12 cellular contexts compared by ENCODE assay signal in the genomic region with DNA sequence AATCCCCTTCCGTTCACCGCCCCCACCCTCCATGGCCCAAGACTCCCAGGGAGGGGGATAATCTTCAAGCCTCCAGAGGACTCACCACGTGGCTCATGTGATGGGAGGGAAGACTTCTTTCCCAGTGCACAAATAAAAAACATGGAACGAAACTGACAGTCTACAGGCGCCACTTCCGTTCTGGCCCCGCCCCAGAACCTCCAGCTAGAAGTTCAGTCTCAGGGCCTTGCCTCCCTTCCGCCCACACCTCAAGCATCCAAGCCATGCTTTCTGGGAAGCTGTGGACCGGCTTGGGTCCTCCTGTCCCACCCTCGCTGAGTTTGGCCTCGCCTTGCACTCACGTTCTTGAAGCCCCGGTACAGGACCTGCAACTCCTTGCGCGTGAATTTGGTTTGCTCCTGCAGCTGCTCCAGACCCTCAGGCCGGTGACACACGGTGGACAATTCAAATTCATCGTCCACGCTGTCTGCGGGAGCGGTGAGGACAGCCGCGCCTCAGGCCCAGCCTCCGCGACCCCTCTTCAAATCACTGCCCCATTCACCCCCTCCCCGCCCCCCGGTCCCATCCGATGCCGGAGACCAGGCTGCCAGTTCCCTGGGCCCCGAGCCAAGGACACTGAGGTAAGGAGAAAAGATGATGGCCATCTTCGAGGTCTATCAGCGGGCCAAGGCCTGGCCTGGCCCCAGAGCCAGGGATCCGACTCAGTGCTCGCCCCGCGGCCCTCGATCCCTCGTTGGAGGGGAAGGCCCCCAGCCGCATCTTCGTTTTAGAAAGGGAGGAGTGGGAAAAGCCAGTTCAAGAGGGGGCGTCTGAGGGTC. TPM values are rescaled to one million over a fixed set of nuclear protein-coding genes. Genes with fewer than 3 reads are reported as not detected.
DNase-seq lines count a peak whose midpoint lies in the region; ATAC-seq and TF ChIP-seq lines count a peak whose summit lies in the region.
"Had no signal": no experiment of that assay in that cellular context is flagged by ENCODE, and none has a peak within 500 bp of the region (broad histone marks: within the 10 kb centered on the region; RNA-seq: fewer than 3 reads in every experiment).

No MANE protein-coding gene starts in this region.

- peaks cover 35% of the 10 kb centered on the region for H3K4me1 Mint-ChIP-seq in CD8-positive, alpha-beta T cell (ENCODE audit: low read depth)

- H3K4me3 ChIP-seq in CD8-positive, alpha-beta T cell (ENCODE audit: low read depth, low read length) = no peak overlapping the region
- peak overlapping the region in 3 of 4 donors; percentile 30 to 58 (median 50) for H3K4me3 ChIP-seq in Peyer's patch
- no peak overlapping the region for H3K4me3 ChIP-seq in hepatocyte
- no peak overlapping the region for H3K4me3 ChIP-seq in effector memory CD4-positive, alpha-beta T cell (ENCODE audit: insufficient read depth, low read depth, low read length, poor library complexity, severe bottlenecking)

- H3K4me2 ChIP-seq in hepatocyte = peak overlapping the region; percentile 95

- TF ChIP-seq CTCF in CD8-positive, alpha-beta T cell (IDR thresholded peaks at IDR 0.05) = no peak
- no peak for TF ChIP-seq CTCF in Peyer's patch (IDR thresholded peaks at IDR 0.05)
- TF ChIP-seq CTCF in hepatocyte (IDR thresholded peaks at IDR 0.05; ENCODE audit: poor library complexity) = no peak

- H3K36me3 Mint-ChIP-seq in CD8-positive, alpha-beta T cell = no peaks in the 10 kb centered on the region

- H4K20me1 ChIP-seq in hepatocyte (ENCODE audit: insufficient read depth, poor library complexity, severe bottlenecking) = no peaks in the 10 kb centered on the region

- no peak for ATAC-seq in CD8-positive, alpha-beta T cell
- ATAC-seq in sciatic nerve = peak; percentile 2
- ATAC-seq: activated naive CD8-positive, alpha-beta T cell treated with anti-CD3 and anti-CD28 coated beads, Interleukin-2, amount 50 U/mL, for 24 hours had no signal

- CTCF ChIA-PET in CD8-positive, alpha-beta T cell (lab: Charles Lee) = interaction anchor here (0.8 to 1.2 kb wide), 2 partner anchors 8 to 9 kb away, joined by 3 read pairs; no protein-coding TSS in a partner anchor

- no peaks in the 10 kb centered on the region for H3K9me3 ChIP-seq in CD8-positive, alpha-beta T cell (ENCODE audit: low read length)
- H3K9me3 ChIP-seq in Peyer's patch (no peaks in the 10 kb centered on the region), hepatocyte (ENCODE audit: low read depth) (no peaks in the 10 kb centered on the region)
- no peaks in the 10 kb centered on the region for H3K9me3 ChIP-seq in effector memory CD4-positive, alpha-beta T cell (ENCODE audit: control insufficient read depth, low read length)

- peak overlapping the region; percentile 55 for H3K27ac Mint-ChIP-seq in CD8-positive, alpha-beta T cell

- H2AFZ ChIP-seq in hepatocyte = no peak overlapping the region

- peak overlapping the region; percentile 15 for H3K4me3 Mint-ChIP-seq in CD8-positive, alpha-beta T cell

- H3K27me3 Mint-ChIP-seq in CD8-positive, alpha-beta T cell (ENCODE audit: low read depth) = no peaks in the 10 kb centered on the region

- H3K27me3 ChIP-seq in CD8-positive, alpha-beta T cell (ENCODE audit: insufficient read depth, low read length) = no peaks in the 10 kb centered on the region
- H3K27me3 ChIP-seq in Peyer's patch (no peaks in the 10 kb centered on the region), hepatocyte (no peaks in the 10 kb centered on the region)
- H3K27me3 ChIP-seq in effector memory CD4-positive, alpha-beta T cell (replicated peaks; ENCODE audit: control insufficient read depth, insufficient read depth, low read length, poor library complexity, severe bottlenecking) = no peaks in the 10 kb centered on the region

- H3K4me1 ChIP-seq in CD8-positive, alpha-beta T cell (ENCODE audit: insufficient read depth, low read length) = peaks cover 24% of the 10 kb centered on the region
- H3K4me1 ChIP-seq in Peyer's patch (peaks cover 0 to 10% (median 8%) of the 10 kb centered on the region in 4 donors), hepatocyte (ENCODE audit: insufficient read depth) (peaks cover 14% of the 10 kb centered on the region)
- peaks cover 36% of the 10 kb centered on the region for H3K4me1 ChIP-seq in effector memory CD4-positive, alpha-beta T cell (ENCODE audit: control insufficient read depth, insufficient read depth, low read length, poor library complexity, severe bottlenecking)

- intact Hi-C loops in CD8-positive, alpha-beta T cell (cut with DNase I, micrococcal nuclease) = no loop called here
- intact Hi-C loops in sciatic nerve (cut with DNase I) = no loop called here

- 63% methylated on average over 27 of the region's 41 CpGs for WGBS in hepatocyte (ENCODE audit: low lambda C conversion rate, missing lambda C conversion rate)

- no peak overlapping the region for H3K27ac ChIP-seq in CD8-positive, alpha-beta T cell (ENCODE audit: low read depth, low read length)
- peak overlapping the region in 3 of 4 donors; percentile 6 to 85 (median 9) for H3K27ac ChIP-seq in Peyer's patch
- no peak overlapping the region for H3K27ac ChIP-seq in hepatocyte
- no peak overlapping the region for H3K27ac ChIP-seq in effector memory CD4-positive, alpha-beta T cell (ENCODE audit: insufficient read depth, low read length, poor library complexity, severe bottlenecking)

- POLR2A ChIA-PET in CD8-positive, alpha-beta T cell (lab: Charles Lee) = interaction anchor here (8.1 kb wide), 1 partner anchor 9 kb away, joined by 64 read pairs; the partner anchor contains the start of gene OGA

- H3K79me2 ChIP-seq in hepatocyte = no peaks in the 10 kb centered on the region

- TF ChIP-seq POLR2A in Peyer's patch (IDR thresholded peaks at IDR 0.05) = no peak

- no peaks in the 10 kb centered on the region for H3K9me2 ChIP-seq in hepatocyte (replicated peaks; ENCODE audit: insufficient read depth)

- no peak for DNase-seq in CD8-positive, alpha-beta T cell
- DNase-seq in Peyer's patch (peak in 1 of 3 donors; percentile 59), hepatocyte (ENCODE audit: low spot score) (no peak), sciatic nerve (ENCODE audit: low spot score) (peak; percentile 83), SK-N-DZ (ENCODE audit: low spot score) (no peak), NCI-H2196 (lab: John Stamatoyannopoulos, UW; ENCODE audit: unreplicated experiment) (no peak), NCI-H1694 (lab: John Stamatoyannopoulos, UW) (no peak)
- DNase-seq in effector memory CD4-positive, alpha-beta T cell = no peak
- DNase-seq: mammary epithelial cell, SHP77 treated with DMSO at 0.1 percent for 48 hours had no signal

- no peaks in the 10 kb centered on the region for H3K9me3 Mint-ChIP-seq in CD8-positive, alpha-beta T cell
- H3K9me3 Mint-ChIP-seq: activated naive CD8-positive, alpha-beta T cell treated with anti-CD3 and anti-CD28 coated beads, Interleukin-2, amount 50 U/mL, for 24 hours had no signal

- H3K36me3 ChIP-seq in CD8-positive, alpha-beta T cell (ENCODE audit: insufficient read depth, low read length) = no peaks in the 10 kb centered on the region
- H3K36me3 ChIP-seq in Peyer's patch (no peaks in the 10 kb centered on the region), hepatocyte (replicated peaks; ENCODE audit: insufficient read depth, low read depth) (no peaks in the 10 kb centered on the region)
- H3K36me3 ChIP-seq in effector memory CD4-positive, alpha-beta T cell (ENCODE audit: control insufficient read depth, insufficient read depth, low read length) = no peaks in the 10 kb centered on the region

RNA-seq across cellular contexts. Expression of gene OGA, which starts 10.7 kb away (rescaled TPM):
- total RNA-seq in CD8-positive, alpha-beta T cell = 100 to 1,000 TPM; 356 to 394 TPM
- total RNA-seq in Peyer's patch = 100 to 1,000 TPM; 142 to 367 (median 173) TPM
- total RNA-seq in hepatocyte = 66.4 and 76.8 TPM in 2 replicates
- 46.1 and 55.7 TPM in 2 replicates for polyA plus RNA-seq in hepatocyte
- total RNA-seq in sciatic nerve = 187 TPM
- polyA plus RNA-seq in SK-N-DZ (2014; cell fraction: cytosol; rRNA removed) = 47.3 and 51.7 TPM in 2 replicates
- polyA plus RNA-seq in SK-N-DZ (2014; cell fraction: nucleus; rRNA removed) = 142 and 189 TPM in 2 replicates

RNA-seq across cellular contexts. Expression of gene KCNIP2, which starts 14.7 kb away (rescaled TPM):
- total RNA-seq in CD8-positive, alpha-beta T cell = 1 to 10 TPM in 1 of 2 experiments, under 1 TPM in 1; 0.87 to 1.1 TPM
- total RNA-seq in Peyer's patch (10 to 100 TPM in 1 of 4 donors, 1 to 10 TPM in 3; 3.5 to 11.6 (median 5.5) TPM), hepatocyte (0.36 and 0.87 TPM in 2 replicates), sciatic nerve (18.9 TPM)
- 0.96 and 1.0 TPM in 2 replicates for polyA plus RNA-seq in hepatocyte
- polyA plus RNA-seq in SK-N-DZ (2014; cell fraction: cytosol; rRNA removed) = 1.4 and 2.2 TPM in 2 replicates
- polyA plus RNA-seq in SK-N-DZ (2014; cell fraction: nucleus; rRNA removed) = 12.4 TPM in 2 replicates

RNA-seq across cellular contexts. Expression of gene NPM3, which starts 45.7 kb away (rescaled TPM):
- 10 to 100 TPM; 21.1 to 25.1 TPM for total RNA-seq in CD8-positive, alpha-beta T cell
- total RNA-seq in Peyer's patch = 10 to 100 TPM in 2 of 4 donors, 1 to 10 TPM in 2; 7.7 to 25.6 (median 11.2) TPM
- 69.4 and 71.6 TPM in 2 replicates for total RNA-seq in hepatocyte
- polyA plus RNA-seq in hepatocyte = 4.0 and 5.1 TPM in 2 replicates
- total RNA-seq in sciatic nerve = 8.0 TPM
- polyA plus RNA-seq in SK-N-DZ (2014; cell fraction: cytosol; rRNA removed) = 166 and 203 TPM in 2 replicates
- 82.0 and 159 TPM in 2 replicates for polyA plus RNA-seq in SK-N-DZ (2014; cell fraction: nucleus; rRNA removed)

RNA-seq across cellular contexts. Expression of gene FGF8, which starts 53.0 kb away (rescaled TPM):
- total RNA-seq in CD8-positive, alpha-beta T cell = not detected
- total RNA-seq in Peyer's patch (not detected), hepatocyte (not detected in 2 replicates), sciatic nerve (0.62 TPM)
- polyA plus RNA-seq in hepatocyte = not detected in 2 replicates
- 0.36 TPM in 2 replicates for polyA plus RNA-seq in SK-N-DZ (2014; cell fraction: cytosol; rRNA removed)
- polyA plus RNA-seq in SK-N-DZ (2014; cell fraction: nucleus; rRNA removed) = 3.3 TPM in 1 of 2 replicates, not detected in the other
- total RNA-seq: epithelial cell of proximal tubule, mammary epithelial cell had no signal
- polyA plus RNA-seq: mammary epithelial cell had no signal

Comparison
In these comparisons a context has a peak if more than half of its experiments do, and no peak if none do; other contexts are left out.
1. H3K27ac ChIP-seq: peak in Peyer's patch (3 of 4); none in CD8-positive, alpha-beta T cell (single experiment), hepatocyte (single experiment) and effector memory CD4-positive, alpha-beta T cell (single experiment).
2. H3K4me3 ChIP-seq: peak in Peyer's patch (3 of 4); none in CD8-positive, alpha-beta T cell (single experiment), hepatocyte (single experiment) and effector memory CD4-positive, alpha-beta T cell (single experiment).